ENCODE assay signal across 2 cellular contexts in genomic region chr3:15319575-15319974, GRCh38.
TF ChIP-seq lines count a peak whose summit lies in the region.

No MANE protein-coding gene starts in this region.

TF ChIP-seq in liver, 16 proteins besides CTCF, POLR2A, EP300 and RAD21 (continued from another document):
- no peak for TF ChIP-seq REST (IDR thresholded peaks at IDR 0.05)
- no peak for TF ChIP-seq FOXA2 (IDR thresholded peaks at IDR 0.05)
- TF ChIP-seq MAX (IDR thresholded peaks at IDR 0.05) = no peak
- TF ChIP-seq YY1 (IDR thresholded peaks at IDR 0.05) = no peak
- TF ChIP-seq ZBTB33 (IDR thresholded peaks at IDR 0.05) = no peak
- no peak for TF ChIP-seq SP1 (IDR thresholded peaks at IDR 0.05)
- TF ChIP-seq EGR1 (IDR thresholded peaks at IDR 0.05; ENCODE audit: low read depth in 2 of 2) = no peak
- TF ChIP-seq NR2F2 (IDR thresholded peaks at IDR 0.05) = no peak
- TF ChIP-seq TAF1 (conservative IDR thresholded peaks at IDR 0.05) = no peak
- TF ChIP-seq ATF3 (IDR thresholded peaks at IDR 0.05) = no peak

TF ChIP-seq in HepG2, 621 proteins besides CTCF, POLR2A, EP300 and RAD21 (continued from another document):
- TF ChIP-seq, protein P1, sequence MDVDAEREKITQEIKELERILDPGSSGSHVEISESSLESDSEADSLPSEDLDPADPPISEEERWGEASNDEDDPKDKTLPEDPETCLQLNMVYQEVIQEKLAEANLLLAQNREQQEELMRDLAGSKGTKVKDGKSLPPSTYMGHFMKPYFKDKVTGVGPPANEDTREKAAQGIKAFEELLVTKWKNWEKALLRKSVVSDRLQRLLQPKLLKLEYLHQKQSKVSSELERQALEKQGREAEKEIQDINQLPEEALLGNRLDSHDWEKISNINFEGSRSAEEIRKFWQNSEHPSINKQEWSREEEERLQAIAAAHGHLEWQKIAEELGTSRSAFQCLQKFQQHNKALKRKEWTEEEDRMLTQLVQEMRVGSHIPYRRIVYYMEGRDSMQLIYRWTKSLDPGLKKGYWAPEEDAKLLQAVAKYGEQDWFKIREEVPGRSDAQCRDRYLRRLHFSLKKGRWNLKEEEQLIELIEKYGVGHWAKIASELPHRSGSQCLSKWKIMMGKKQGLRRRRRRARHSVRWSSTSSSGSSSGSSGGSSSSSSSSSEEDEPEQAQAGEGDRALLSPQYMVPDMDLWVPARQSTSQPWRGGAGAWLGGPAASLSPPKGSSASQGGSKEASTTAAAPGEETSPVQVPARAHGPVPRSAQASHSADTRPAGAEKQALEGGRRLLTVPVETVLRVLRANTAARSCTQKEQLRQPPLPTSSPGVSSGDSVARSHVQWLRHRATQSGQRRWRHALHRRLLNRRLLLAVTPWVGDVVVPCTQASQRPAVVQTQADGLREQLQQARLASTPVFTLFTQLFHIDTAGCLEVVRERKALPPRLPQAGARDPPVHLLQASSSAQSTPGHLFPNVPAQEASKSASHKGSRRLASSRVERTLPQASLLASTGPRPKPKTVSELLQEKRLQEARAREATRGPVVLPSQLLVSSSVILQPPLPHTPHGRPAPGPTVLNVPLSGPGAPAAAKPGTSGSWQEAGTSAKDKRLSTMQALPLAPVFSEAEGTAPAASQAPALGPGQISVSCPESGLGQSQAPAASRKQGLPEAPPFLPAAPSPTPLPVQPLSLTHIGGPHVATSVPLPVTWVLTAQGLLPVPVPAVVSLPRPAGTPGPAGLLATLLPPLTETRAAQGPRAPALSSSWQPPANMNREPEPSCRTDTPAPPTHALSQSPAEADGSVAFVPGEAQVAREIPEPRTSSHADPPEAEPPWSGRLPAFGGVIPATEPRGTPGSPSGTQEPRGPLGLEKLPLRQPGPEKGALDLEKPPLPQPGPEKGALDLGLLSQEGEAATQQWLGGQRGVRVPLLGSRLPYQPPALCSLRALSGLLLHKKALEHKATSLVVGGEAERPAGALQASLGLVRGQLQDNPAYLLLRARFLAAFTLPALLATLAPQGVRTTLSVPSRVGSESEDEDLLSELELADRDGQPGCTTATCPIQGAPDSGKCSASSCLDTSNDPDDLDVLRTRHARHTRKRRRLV (CRISPR knock-in tag; IDR thresholded peaks at IDR 0.05) = no peak
- TF ChIP-seq CREB3 (CRISPR knock-in tag; IDR thresholded peaks at IDR 0.05) = no peak
- no peak for TF ChIP-seq ZNF224 (CRISPR knock-in tag; IDR thresholded peaks at IDR 0.05)
